19 cellular contexts compared by ENCODE assay signal in genomic region chr4:102959503-102959902, GRCh38.
"Had no signal": no experiment of that assay in that cellular context is flagged by ENCODE, and none has a peak within 500 bp of the region (broad histone marks: within the 10 kb centered on the region; RNA-seq: fewer than 3 reads in every experiment).

No MANE protein-coding gene starts in this region.

- DNase-seq: activated CD4-positive, alpha-beta T cell treated with anti-CD3 and anti-CD28 coated beads for 48 hours; activated CD4-positive, CD25-positive, alpha-beta regulatory T cell; activated CD8-positive, alpha-beta T cell treated with anti-CD3 and anti-CD28 coated beads, Interleukin-2, amount 10 ng/mL, durations not matched to agents 7 days and 5 days; activated effector memory CD4-positive, alpha-beta T cell treated with Interleukin-2 at 50 U/mL for 16 hours; activated naive CD4-positive, alpha-beta T cell treated with anti-CD3 and anti-CD28 coated beads, Interleukin-2, amount 10 ng/mL, durations not matched to agents 7 days and 5 days; activated naive CD8-positive, alpha-beta T cell treated with anti-CD3 and anti-CD28 coated beads, Interleukin-2, amount 50 U/mL, for 24 hours; activated T-cell treated with anti-CD3 and anti-CD28 coated beads, Interleukin-2, amount 50 U/mL, for 4 hours; aorta; brain microvascular endothelial cell; cortex of kidney; effector CD4-positive, alpha-beta T cell; gastrocnemius medialis; kidney glomerular epithelial cell; mucosa of descending colon; naive B cell; retina; stimulated activated CD4-positive, alpha-beta T cell treated with anti-CD3 and anti-CD28 coated beads, Interleukin-2, amount 100 ng/mL, for 48 hours; T-helper 2 cell; uterus had no signal

- ATAC-seq: activated CD8-positive, alpha-beta T cell treated with anti-CD3 and anti-CD28 coated beads, Interleukin-2, amount 10 ng/mL, durations not matched to agents 7 days and 5 days; activated naive CD8-positive, alpha-beta T cell treated with anti-CD3 and anti-CD28 coated beads, Interleukin-2, amount 50 U/mL, for 24 hours; activated T-cell treated with anti-CD3 and anti-CD28 coated beads, Interleukin-2, amount 50 U/mL, for 4 hours; gastrocnemius medialis; mucosa of descending colon had no signal
